Comparison of ENCODE assay signal across 1 cellular context in genomic region chr6:22940571-22941290, GRCh38.
TF ChIP-seq lines count a peak whose summit lies in the region.

No MANE protein-coding gene starts in this region.

TF ChIP-seq in GM23338, 12 proteins besides CTCF, POLR2A, EP300 and RAD21 (continued from another document):
- TF ChIP-seq, protein P1, sequence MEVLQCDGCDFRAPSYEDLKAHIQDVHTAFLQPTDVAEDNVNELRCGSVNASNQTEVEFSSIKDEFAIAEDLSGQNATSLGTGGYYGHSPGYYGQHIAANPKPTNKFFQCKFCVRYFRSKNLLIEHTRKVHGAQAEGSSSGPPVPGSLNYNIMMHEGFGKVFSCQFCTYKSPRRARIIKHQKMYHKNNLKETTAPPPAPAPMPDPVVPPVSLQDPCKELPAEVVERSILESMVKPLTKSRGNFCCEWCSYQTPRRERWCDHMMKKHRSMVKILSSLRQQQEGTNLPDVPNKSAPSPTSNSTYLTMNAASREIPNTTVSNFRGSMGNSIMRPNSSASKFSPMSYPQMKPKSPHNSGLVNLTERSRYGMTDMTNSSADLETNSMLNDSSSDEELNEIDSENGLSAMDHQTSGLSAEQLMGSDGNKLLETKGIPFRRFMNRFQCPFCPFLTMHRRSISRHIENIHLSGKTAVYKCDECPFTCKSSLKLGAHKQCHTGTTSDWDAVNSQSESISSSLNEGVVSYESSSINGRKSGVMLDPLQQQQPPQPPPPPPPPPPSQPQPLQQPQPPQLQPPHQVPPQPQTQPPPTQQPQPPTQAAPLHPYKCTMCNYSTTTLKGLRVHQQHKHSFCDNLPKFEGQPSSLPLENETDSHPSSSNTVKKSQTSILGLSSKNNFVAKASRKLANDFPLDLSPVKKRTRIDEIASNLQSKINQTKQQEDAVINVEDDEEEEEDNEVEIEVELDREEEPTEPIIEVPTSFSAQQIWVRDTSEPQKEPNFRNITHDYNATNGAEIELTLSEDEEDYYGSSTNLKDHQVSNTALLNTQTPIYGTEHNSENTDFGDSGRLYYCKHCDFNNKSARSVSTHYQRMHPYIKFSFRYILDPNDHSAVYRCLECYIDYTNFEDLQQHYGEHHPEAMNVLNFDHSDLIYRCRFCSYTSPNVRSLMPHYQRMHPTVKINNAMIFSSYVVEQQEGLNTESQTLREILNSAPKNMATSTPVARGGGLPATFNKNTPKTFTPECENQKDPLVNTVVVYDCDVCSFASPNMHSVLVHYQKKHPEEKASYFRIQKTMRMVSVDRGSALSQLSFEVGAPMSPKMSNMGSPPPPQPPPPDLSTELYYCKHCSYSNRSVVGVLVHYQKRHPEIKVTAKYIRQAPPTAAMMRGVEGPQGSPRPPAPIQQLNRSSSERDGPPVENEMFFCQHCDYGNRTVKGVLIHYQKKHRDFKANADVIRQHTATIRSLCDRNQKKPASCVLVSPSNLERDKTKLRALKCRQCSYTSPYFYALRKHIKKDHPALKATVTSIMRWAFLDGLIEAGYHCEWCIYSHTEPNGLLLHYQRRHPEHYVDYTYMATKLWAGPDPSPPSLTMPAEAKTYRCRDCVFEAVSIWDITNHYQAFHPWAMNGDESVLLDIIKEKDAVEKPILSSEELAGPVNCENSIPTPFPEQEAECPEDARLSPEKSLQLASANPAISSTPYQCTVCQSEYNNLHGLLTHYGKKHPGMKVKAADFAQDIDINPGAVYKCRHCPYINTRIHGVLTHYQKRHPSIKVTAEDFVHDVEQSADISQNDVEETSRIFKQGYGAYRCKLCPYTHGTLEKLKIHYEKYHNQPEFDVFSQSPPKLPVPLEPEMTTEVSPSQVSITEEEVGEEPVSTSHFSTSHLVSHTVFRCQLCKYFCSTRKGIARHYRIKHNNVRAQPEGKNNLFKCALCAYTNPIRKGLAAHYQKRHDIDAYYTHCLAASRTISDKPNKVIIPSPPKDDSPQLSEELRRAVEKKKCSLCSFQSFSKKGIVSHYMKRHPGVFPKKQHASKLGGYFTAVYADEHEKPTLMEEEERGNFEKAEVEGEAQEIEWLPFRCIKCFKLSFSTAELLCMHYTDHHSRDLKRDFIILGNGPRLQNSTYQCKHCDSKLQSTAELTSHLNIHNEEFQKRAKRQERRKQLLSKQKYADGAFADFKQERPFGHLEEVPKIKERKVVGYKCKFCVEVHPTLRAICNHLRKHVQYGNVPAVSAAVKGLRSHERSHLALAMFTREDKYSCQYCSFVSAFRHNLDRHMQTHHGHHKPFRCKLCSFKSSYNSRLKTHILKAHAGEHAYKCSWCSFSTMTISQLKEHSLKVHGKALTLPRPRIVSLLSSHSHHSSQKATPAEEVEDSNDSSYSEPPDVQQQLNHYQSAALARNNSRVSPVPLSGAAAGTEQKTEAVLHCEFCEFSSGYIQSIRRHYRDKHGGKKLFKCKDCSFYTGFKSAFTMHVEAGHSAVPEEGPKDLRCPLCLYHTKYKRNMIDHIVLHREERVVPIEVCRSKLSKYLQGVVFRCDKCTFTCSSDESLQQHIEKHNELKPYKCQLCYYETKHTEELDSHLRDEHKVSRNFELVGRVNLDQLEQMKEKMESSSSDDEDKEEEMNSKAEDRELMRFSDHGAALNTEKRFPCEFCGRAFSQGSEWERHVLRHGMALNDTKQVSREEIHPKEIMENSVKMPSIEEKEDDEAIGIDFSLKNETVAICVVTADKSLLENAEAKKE (CRISPR knock-in tag; IDR thresholded peaks at IDR 0.05) = no peak
- TF ChIP-seq JUNB (IDR thresholded peaks at IDR 0.05; ENCODE audit: unreplicated experiment) = no peak
- no peak for TF ChIP-seq STAT1 (IDR thresholded peaks at IDR 0.05; ENCODE audit: unreplicated experiment)
